ENCODE assay signal across 8 cellular contexts in the genomic region with DNA sequence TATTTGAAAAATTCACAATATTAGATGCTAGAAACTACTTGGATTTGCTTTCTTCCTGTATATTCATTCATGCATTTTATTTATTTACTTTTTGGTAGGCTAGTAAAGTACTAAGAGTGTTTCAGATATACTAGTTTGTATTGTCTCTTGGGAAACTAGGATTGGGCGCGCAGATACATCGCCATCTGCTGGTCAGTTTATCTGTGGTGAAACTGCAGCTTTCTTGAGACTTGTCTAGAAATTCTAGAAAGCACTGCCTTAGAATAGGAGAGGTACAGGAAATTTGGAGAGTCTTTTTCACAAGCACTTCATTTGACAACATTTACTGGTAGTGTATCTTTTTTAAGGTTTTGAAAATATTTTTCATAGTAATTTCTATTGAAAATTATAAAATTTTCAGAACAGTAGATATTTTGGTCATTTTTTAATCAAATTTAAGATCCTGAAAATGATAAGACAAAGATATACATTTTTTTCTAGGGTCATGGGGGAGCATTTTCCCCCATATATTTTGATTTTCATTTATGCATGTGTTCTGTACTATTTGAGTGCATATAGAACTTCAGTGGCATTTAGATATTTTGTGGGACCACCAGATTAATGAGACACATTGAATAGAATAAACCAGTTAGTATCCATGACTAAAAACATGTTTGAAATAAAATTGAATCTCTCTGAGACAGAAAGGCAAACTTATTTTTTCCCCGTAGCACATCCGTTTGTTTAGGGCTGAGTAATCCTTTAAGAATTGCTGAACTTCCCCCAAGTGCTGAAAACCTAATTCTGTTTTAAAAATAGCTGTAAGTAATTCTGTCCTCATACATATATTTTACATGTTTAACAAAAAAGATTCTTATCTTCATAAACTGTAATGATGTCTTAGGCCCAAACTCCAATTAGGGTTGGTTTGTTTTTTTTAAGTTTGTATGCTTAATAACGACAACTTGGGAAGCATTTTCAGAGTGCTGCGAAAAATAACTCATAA. TPM values are rescaled to one million over a fixed set of nuclear protein-coding genes. Genes with fewer than 3 reads are reported as not detected.
DNase-seq lines count a peak whose midpoint lies in the region; ATAC-seq, FAIRE-seq and TF ChIP-seq lines count a peak whose summit lies in the region.

No MANE protein-coding gene starts in this region.

- H3K27me3 ChIP-seq in PC-9 (ENCODE audit: insufficient read depth, low read depth) = no peaks in the 10 kb centered on the region
- no peaks in the 10 kb centered on the region for H3K27me3 ChIP-seq in upper lobe of right lung

- TF ChIP-seq POLR2A in A549 (IDR thresholded peaks at IDR 0.05; ENCODE audit: low read length) = no peak

- H3K79me2 ChIP-seq in PC-9 (ENCODE audit: low read depth) = no peaks in the 10 kb centered on the region

- TF ChIP-seq CTCF in A549 (IDR thresholded peaks at IDR 0.05) (peak; percentile 92), LNCAP (IDR thresholded peaks at IDR 0.05) (peak; percentile 92), PC-9 (conservative IDR thresholded peaks at IDR 0.05) (peak; percentile 93), osteocyte (IDR thresholded peaks at IDR 0.05) (peak; percentile 91), upper lobe of right lung (IDR thresholded peaks at IDR 0.05) (peak; percentile 92)

- H3K9me3 ChIP-seq in A549 (no peaks in the 10 kb centered on the region), PC-9 (ENCODE audit: insufficient read depth, low read depth) (no peaks in the 10 kb centered on the region), upper lobe of right lung (no peaks in the 10 kb centered on the region)

- peaks cover 5% of the 10 kb centered on the region for H3K4me1 Mint-ChIP-seq in activated T-helper 2 cell treated with anti-CD3 and anti-CD28 coated beads, Interferon-gamma antibody, Interleukin-2, Interleukin-4, amounts not matched to agents 10 μg/mL and 5 μg/mL and 100 μg/mL, durations not matched to agents 14 hours and 24 hours and 36 hours (ENCODE audit: low read depth)
- peaks cover 48% of the 10 kb centered on the region for H3K4me1 Mint-ChIP-seq in osteocyte (ENCODE audit: unreplicated experiment)

- TF ChIP-seq EP300 in A549 (IDR thresholded peaks at IDR 0.05) = no peak

- DNase-seq in A549 (ENCODE audit: low read depth in 1 of 2, low spot score in 1 of 2) = peak; percentile 31 to 76
- DNase-seq in PC-9 = peak; percentile 62 to 65
- peak; percentile 31 for DNase-seq in activated T-helper 2 cell treated with anti-CD3 and anti-CD28 coated beads, Interferon-gamma antibody, Interleukin-2, Interleukin-4, amounts not matched to agents 10 μg/mL and 5 μg/mL and 100 μg/mL, durations not matched to agents 14 hours and 24 hours and 36 hours (ENCODE audit: low spot score)
- DNase-seq in frontal cortex (ENCODE audit: low spot score in 2 of 2) = peak; percentile 9 to 23
- peak; percentile 84 for DNase-seq in osteocyte (ENCODE audit: extremely low spot score, unreplicated experiment)
- DNase-seq in upper lobe of right lung = no peak

- FAIRE-seq in A549 (lab: Jason Lieb, UNC) = peak; percentile 81
- peak; percentile 85 for FAIRE-seq in frontal cortex (lab: Jason Lieb, UNC)

- POLR2A ChIA-PET in A549 (lab: Yijun Ruan, JAX) = interaction anchor here (0.6 kb wide), 1 partner anchor 751 kb away, joined by 3 read pairs; no protein-coding TSS in a partner anchor
- POLR2A ChIA-PET in PC-9 (lab: Charles Lee; ENCODE audit: unreplicated experiment) = no interaction called here

- WGBS in A549 (ENCODE audit: missing lambda C conversion rate) = 28% methylated on average over 7 of the region's 7 CpGs

- no peaks in the 10 kb centered on the region for H3K36me3 ChIP-seq in PC-9 (ENCODE audit: low read depth)
- no peaks in the 10 kb centered on the region for H3K36me3 ChIP-seq in upper lobe of right lung

- no peaks in the 10 kb centered on the region for H3K9me3 Mint-ChIP-seq in activated T-helper 2 cell treated with anti-CD3 and anti-CD28 coated beads, Interferon-gamma antibody, Interleukin-2, Interleukin-4, amounts not matched to agents 10 μg/mL and 5 μg/mL and 100 μg/mL, durations not matched to agents 14 hours and 24 hours and 36 hours
- no peaks in the 10 kb centered on the region for H3K9me3 Mint-ChIP-seq in osteocyte (ENCODE audit: unreplicated experiment)

- H3K4me2 ChIP-seq in A549 (peak overlapping the region; percentile 61), PC-9 (peak overlapping the region; percentile 34)

- no TSS peak for BruUV-seq in PC-9 (replicated peaks; lab: Mats Ljungman, UMichigan)

- ATAC-seq in A549 (peak; percentile 81 to 91), GM18498 (IDR thresholded peaks at IDR 0.05; ENCODE audit: unreplicated experiment) (peak; percentile 59), upper lobe of right lung (peak; percentile 85)

- H4K20me1 ChIP-seq in PC-9 (ENCODE audit: insufficient read depth) = no peaks in the 10 kb centered on the region

- intact Hi-C loops in PC-9 (cut with micrococcal nuclease; ENCODE audit: unreplicated experiment) (loop anchor here (1.0 to 10.0 kb wide), 7 partner anchors 43 to 671 kb away; partner anchors contain the start of genes SLC38A6 and TRMT5), upper lobe of right lung (cut with DNase I) (loop anchor here (10.0 kb wide), 1 partner anchor 391 kb away; no protein-coding TSS in a partner anchor)
- intact Hi-C loops in activated T-helper 2 cell treated with anti-CD3 and anti-CD28 coated beads, Interferon-gamma antibody, Interleukin-2, Interleukin-4, amounts not matched to agents 10 μg/mL and 5 μg/mL and 100 μg/mL, durations not matched to agents 14 hours and 24 hours and 36 hours (cut with micrococcal nuclease) = loop anchor here (1.0 to 10.0 kb wide), 5 partner anchors 227 to 511 kb away; partner anchors contain the start of gene SIX4

- H3K27ac ChIP-seq in A549 (peak overlapping the region; percentile 18 to 48; a peak in 3 of 6 replicates), PC-9 (peak overlapping the region; percentile 38), upper lobe of right lung (no peak overlapping the region)

- H3K4me1 ChIP-seq in A549 = peaks cover 20% of the 10 kb centered on the region
- peaks cover 9% of the 10 kb centered on the region for H3K4me1 ChIP-seq in PC-9 (replicated peaks; ENCODE audit: insufficient read depth)
- no peaks in the 10 kb centered on the region for H3K4me1 ChIP-seq in upper lobe of right lung

- no peak overlapping the region for H3K27ac Mint-ChIP-seq in activated T-helper 2 cell treated with anti-CD3 and anti-CD28 coated beads, Interferon-gamma antibody, Interleukin-2, Interleukin-4, amounts not matched to agents 10 μg/mL and 5 μg/mL and 100 μg/mL, durations not matched to agents 14 hours and 24 hours and 36 hours
- peak overlapping the region; percentile 85 for H3K27ac Mint-ChIP-seq in osteocyte (ENCODE audit: unreplicated experiment)

- no peak overlapping the region for H2AFZ ChIP-seq in PC-9

- H3K36me3 Mint-ChIP-seq in activated T-helper 2 cell treated with anti-CD3 and anti-CD28 coated beads, Interferon-gamma antibody, Interleukin-2, Interleukin-4, amounts not matched to agents 10 μg/mL and 5 μg/mL and 100 μg/mL, durations not matched to agents 14 hours and 24 hours and 36 hours (ENCODE audit: low read depth) = no peaks in the 10 kb centered on the region
- peaks cover 10% of the 10 kb centered on the region for H3K36me3 Mint-ChIP-seq in osteocyte (ENCODE audit: unreplicated experiment)

- no peak overlapping the region for H3K4me3 Mint-ChIP-seq in activated T-helper 2 cell treated with anti-CD3 and anti-CD28 coated beads, Interferon-gamma antibody, Interleukin-2, Interleukin-4, amounts not matched to agents 10 μg/mL and 5 μg/mL and 100 μg/mL, durations not matched to agents 14 hours and 24 hours and 36 hours (ENCODE audit: low read depth)
- H3K4me3 Mint-ChIP-seq in osteocyte (ENCODE audit: unreplicated experiment) = peak overlapping the region; percentile 52

- CTCF ChIA-PET in A549 (lab: Yijun Ruan, JAX) = interaction anchor here (0.5 to 3.5 kb wide), 17 partner anchors 9 to 417 kb away, joined by 3 to 12 read pairs (median 3); partner anchors contain the start of genes SLC38A6 and TRMT5
- CTCF ChIA-PET in PC-9 (lab: Charles Lee) = no interaction called here

- TF ChIP-seq RAD21 in A549 (conservative IDR thresholded peaks at IDR 0.05 in 1 of 2, IDR thresholded peaks at IDR 0.05 in 1 of 2) = peak; percentile 85 to 87

- H3K27me3 Mint-ChIP-seq in activated T-helper 2 cell treated with anti-CD3 and anti-CD28 coated beads, Interferon-gamma antibody, Interleukin-2, Interleukin-4, amounts not matched to agents 10 μg/mL and 5 μg/mL and 100 μg/mL, durations not matched to agents 14 hours and 24 hours and 36 hours (ENCODE audit: low read depth) = no peaks in the 10 kb centered on the region
- no peaks in the 10 kb centered on the region for H3K27me3 Mint-ChIP-seq in osteocyte (ENCODE audit: unreplicated experiment)

- H3K9me2 ChIP-seq in PC-9 (ENCODE audit: insufficient read depth) = no peaks in the 10 kb centered on the region

- H3K4me3 ChIP-seq in A549 (no peak overlapping the region), PC-9 (no peak overlapping the region), upper lobe of right lung (no peak overlapping the region)

- H3F3A ChIP-seq in PC-9 (ENCODE audit: insufficient read depth, low read depth) = no peaks in the 10 kb centered on the region

TF ChIP-seq in A549, 52 proteins besides CTCF, POLR2A, EP300 and RAD21 (continues in another document):
- TF ChIP-seq HDAC2 (IDR thresholded peaks at IDR 0.05) (no peak), JUNB (IDR thresholded peaks at IDR 0.05) (no peak)

RNA-seq across cellular contexts. Expression of gene SLC38A6, which starts 44.5 kb away (rescaled TPM):
- 31.4 and 37.8 TPM in 2 replicates for polyA plus RNA-seq in A549 (2011; rRNA removed)
- polyA plus RNA-seq in A549 (2012; cell fraction: cytosol; rRNA removed) = 11.4 and 11.7 TPM in 2 replicates
- 9.6 and 13.4 TPM in 2 replicates for polyA plus RNA-seq in A549 (2012; cell fraction: nucleus; rRNA removed)
- polyA plus RNA-seq in A549 (2017; fragmentation: RNase III; extraction: RNeasy Plus Mini Kit Qiagen cat#74134 plus additional on column Dnase treatment) = 27.8 to 33.3 TPM (median 28.9 TPM) in 3 replicates
- 25.8 and 26.1 TPM in 2 replicates for polyA minus RNA-seq in A549 (2011; rRNA and poly(A)+ RNA removed)
- 44.7 and 45.5 TPM in 2 replicates for total RNA-seq in PC-9 (2021)
- 4.6 and 5.2 TPM in 2 replicates for total RNA-seq in activated T-helper 2 cell treated with anti-CD3 and anti-CD28 coated beads, Interferon-gamma antibody, Interleukin-2, Interleukin-4, amounts not matched to agents 10 μg/mL and 5 μg/mL and 100 μg/mL, durations not matched to agents 14 hours and 24 hours and 36 hours
- total RNA-seq in frontal cortex = 59.5 TPM
- total RNA-seq in osteocyte = 61.9 and 63.9 TPM in 2 replicates
- total RNA-seq in upper lobe of right lung = 24.3 TPM

RNA-seq across cellular contexts. Expression of gene TRMT5, which starts 44.7 kb away (rescaled TPM):
- 17.0 and 18.2 TPM in 2 replicates for polyA plus RNA-seq in A549 (2011; rRNA removed)
- polyA plus RNA-seq in A549 (2012; cell fraction: cytosol; rRNA removed) = 3.7 and 3.8 TPM in 2 replicates
- polyA plus RNA-seq in A549 (2012; cell fraction: nucleus; rRNA removed) = 1.8 and 3.7 TPM in 2 replicates
- polyA plus RNA-seq in A549 (2017; fragmentation: RNase III; extraction: RNeasy Plus Mini Kit Qiagen cat#74134 plus additional on column Dnase treatment) = 17.7 to 19.1 TPM (median 18.8 TPM) in 3 replicates
- 5.1 and 7.1 TPM in 2 replicates for polyA minus RNA-seq in A549 (2011; rRNA and poly(A)+ RNA removed)
- total RNA-seq in PC-9 (2021) = 17.3 and 17.6 TPM in 2 replicates
- total RNA-seq in activated T-helper 2 cell treated with anti-CD3 and anti-CD28 coated beads, Interferon-gamma antibody, Interleukin-2, Interleukin-4, amounts not matched to agents 10 μg/mL and 5 μg/mL and 100 μg/mL, durations not matched to agents 14 hours and 24 hours and 36 hours = 14.1 and 15.5 TPM in 2 replicates
- 16.3 TPM for total RNA-seq in frontal cortex
- 15.8 and 17.0 TPM in 2 replicates for total RNA-seq in osteocyte
- total RNA-seq in upper lobe of right lung = 11.3 TPM
